11 cellular contexts compared by ENCODE assay signal in genomic region chr3:123622766-123623165, GRCh38.
"Had no signal": no experiment of that assay in that cellular context is flagged by ENCODE, and none has a peak within 500 bp of the region (broad histone marks: within the 10 kb centered on the region; RNA-seq: fewer than 3 reads in every experiment).

No MANE protein-coding gene starts in this region.

- H3K4me2 ChIP-seq: hepatocyte, neural progenitor cell had no signal

- H3K9me3 ChIP-seq: pancreas had no signal

- ATAC-seq: pancreas had no signal

- H2AFZ ChIP-seq: hepatocyte, neural progenitor cell had no signal

- H3K4me1 ChIP-seq: neural progenitor cell had no signal

- H3K4me3 ChIP-seq: hepatocyte, neural progenitor cell, pancreas, skin epidermis had no signal

- H3K36me3 ChIP-seq: brain microvascular endothelial cell, neural progenitor cell, pancreas had no signal

- H3K27ac ChIP-seq: brain microvascular endothelial cell, hepatocyte, neural progenitor cell, pancreas had no signal

- H3K27me3 ChIP-seq: brain microvascular endothelial cell, hepatocyte, neural progenitor cell, pancreas had no signal

- H3K79me2 ChIP-seq: hepatocyte had no signal

- DNase-seq: activated CD4-positive, alpha-beta T cell treated with anti-CD3 and anti-CD28 coated beads, Interleukin-2, amount 50 U/mL, for 4 hours; activated gamma-delta T cell; activated T-cell treated with anti-CD3 and anti-CD28 coated beads, Interleukin-2, amount 50 U/mL, for 48 hours; amygdala; brain microvascular endothelial cell; kidney glomerular epithelial cell; pancreas; T-helper 2 cell had no signal

- H3K9ac ChIP-seq: neural progenitor cell had no signal
